Comparison of ENCODE assay signal across 1 cellular context in the genomic region with DNA sequence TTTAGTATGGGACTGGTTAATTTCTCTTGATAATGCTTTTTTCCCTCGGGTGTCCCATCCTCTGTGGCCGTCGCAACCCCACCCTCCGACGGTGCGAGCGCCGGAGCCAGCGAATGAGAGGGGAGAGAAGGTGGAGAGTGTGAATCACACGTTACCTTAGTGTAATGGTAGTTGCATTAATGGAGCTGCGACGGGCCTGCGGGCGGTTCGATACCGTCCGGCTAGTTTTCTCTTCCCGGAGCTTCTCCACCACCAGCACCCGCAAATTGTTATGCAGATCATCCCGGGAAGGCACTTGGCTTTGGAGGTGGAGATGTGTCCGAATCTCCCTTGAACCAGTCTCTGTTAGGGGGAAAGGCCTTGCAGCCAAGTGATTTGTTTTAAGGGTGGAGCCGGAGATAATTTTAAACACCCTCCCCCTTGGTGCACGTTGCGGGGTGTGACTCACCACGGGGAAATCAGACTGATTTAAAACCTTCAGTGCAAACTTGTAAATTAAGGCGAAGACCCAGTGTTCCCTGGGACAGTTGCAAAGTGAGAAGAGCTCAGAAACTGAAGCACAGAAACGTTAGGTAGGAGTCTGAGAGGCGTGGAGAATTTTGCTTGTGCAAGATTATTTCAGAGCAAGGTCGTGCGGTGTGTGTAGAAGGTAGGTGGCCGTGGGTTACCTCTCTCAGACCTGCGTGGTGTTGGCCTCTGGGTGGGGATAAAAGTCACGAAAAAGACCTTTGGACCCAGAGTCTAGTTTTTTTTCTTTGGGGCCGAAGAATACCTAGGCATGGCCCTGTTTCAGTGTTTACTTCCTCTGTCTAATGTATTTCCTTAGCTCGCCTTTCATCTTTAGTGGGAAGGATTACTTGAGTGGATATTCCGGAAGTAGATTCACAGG.
TF ChIP-seq lines count a peak whose summit lies in the region.

No MANE protein-coding gene starts in this region.

TF ChIP-seq in IMR-90, 13 proteins besides CTCF, POLR2A, EP300 and RAD21:
- TF ChIP-seq NFE2L2 (IDR thresholded peaks at IDR 0.05; ENCODE audit: low read depth, low read length) (no peak), RCOR1 (IDR thresholded peaks at IDR 0.05; ENCODE audit: insufficient replicate concordance, low read length) (no peak), FOS (IDR thresholded peaks at IDR 0.05; ENCODE audit: low read depth, low read length) (0 out of 2 replicates have a peak, but pooled peaks have one; percentile 23), BHLHE40 (IDR thresholded peaks at IDR 0.05; ENCODE audit: low read depth, low read length) (peak; percentile 29; the same call in 1 of the 2 replicates), CHD1 (IDR thresholded peaks at IDR 0.05; ENCODE audit: low read depth, low read length) (no peak)
